1 cellular context compared by ENCODE assay signal in genomic region chr1:31423418-31423947, GRCh38.
A peak's percentile ranks its signal among the peaks of the same experiment; 100 is the strongest.
TF ChIP-seq lines count a peak whose summit lies in the region.

No MANE protein-coding gene starts in this region.

TF ChIP-seq in GM12878, 131 proteins besides CTCF, POLR2A, EP300 and RAD21 (continued from another document):
- TF ChIP-seq ZBTB40 (IDR thresholded peaks at IDR 0.05; ENCODE audit: borderline replicate concordance) (no peak), SPI1 (IDR thresholded peaks at IDR 0.05; ENCODE audit: borderline replicate concordance, insufficient read depth, low read depth, low read length) (no peak), POLR2AphosphoS5 (IDR thresholded peaks at IDR 0.05; ENCODE audit: low read length) (no peak), MEF2A (IDR thresholded peaks at IDR 0.05; ENCODE audit: insufficient read depth, low read depth, low read length) (no peak), RFX5 (IDR thresholded peaks at IDR 0.05; ENCODE audit: low read depth, low read length) (no peak), MTA2 (IDR thresholded peaks at IDR 0.05; ENCODE audit: low read depth) (peak; percentile 40; the same call in 1 of the 2 replicates), ZBED1 (IDR thresholded peaks at IDR 0.05; ENCODE audit: borderline replicate concordance) (no peak), SMAD1 (IDR thresholded peaks at IDR 0.05; ENCODE audit: low read depth, partially characterized antibody) (no peak), RB1 (IDR thresholded peaks at IDR 0.05; ENCODE audit: borderline replicate concordance) (no peak), HDGF (IDR thresholded peaks at IDR 0.05) (peak; percentile 64; the same call in 1 of the 2 replicates), CREB1 (IDR thresholded peaks at IDR 0.05; ENCODE audit: low read depth) (no peak), RAD51 (IDR thresholded peaks at IDR 0.05) (no peak), IRF4 (IDR thresholded peaks at IDR 0.05; ENCODE audit: low read depth, low read length) (no peak), RBBP5 (conservative IDR thresholded peaks at IDR 0.05) (no peak), SRF (IDR thresholded peaks at IDR 0.05; ENCODE audit: low read depth in 2 of 2, low read length in 2 of 2) (no peak), NR2F1 (conservative IDR thresholded peaks at IDR 0.05) (peak; percentile 92), ATF2 (IDR thresholded peaks at IDR 0.05; ENCODE audit: low read length) (no peak), KLF5 (IDR thresholded peaks at IDR 0.05; ENCODE audit: partially characterized antibody) (no peak), FOXM1 (IDR thresholded peaks at IDR 0.05; ENCODE audit: low read depth, low read length) (no peak), SUZ12 (IDR thresholded peaks at IDR 0.05; ENCODE audit: unreplicated experiment) (no peak), IKZF1 (conservative IDR thresholded peaks at IDR 0.05) (peak; percentile 75), ZSCAN29 (IDR thresholded peaks at IDR 0.05) (peak; percentile 97), YBX1 (IDR thresholded peaks at IDR 0.05) (no peak), TARDBP (IDR thresholded peaks at IDR 0.05; ENCODE audit: borderline replicate concordance) (no peak)
- TF ChIP-seq, protein P1, sequence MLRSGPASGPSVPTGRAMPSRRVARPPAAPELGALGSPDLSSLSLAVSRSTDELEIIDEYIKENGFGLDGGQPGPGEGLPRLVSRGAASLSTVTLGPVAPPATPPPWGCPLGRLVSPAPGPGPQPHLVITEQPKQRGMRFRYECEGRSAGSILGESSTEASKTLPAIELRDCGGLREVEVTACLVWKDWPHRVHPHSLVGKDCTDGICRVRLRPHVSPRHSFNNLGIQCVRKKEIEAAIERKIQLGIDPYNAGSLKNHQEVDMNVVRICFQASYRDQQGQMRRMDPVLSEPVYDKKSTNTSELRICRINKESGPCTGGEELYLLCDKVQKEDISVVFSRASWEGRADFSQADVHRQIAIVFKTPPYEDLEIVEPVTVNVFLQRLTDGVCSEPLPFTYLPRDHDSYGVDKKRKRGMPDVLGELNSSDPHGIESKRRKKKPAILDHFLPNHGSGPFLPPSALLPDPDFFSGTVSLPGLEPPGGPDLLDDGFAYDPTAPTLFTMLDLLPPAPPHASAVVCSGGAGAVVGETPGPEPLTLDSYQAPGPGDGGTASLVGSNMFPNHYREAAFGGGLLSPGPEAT (IDR thresholded peaks at IDR 0.05; ENCODE audit: low read depth) = no peak
- TF ChIP-seq, protein P2, sequence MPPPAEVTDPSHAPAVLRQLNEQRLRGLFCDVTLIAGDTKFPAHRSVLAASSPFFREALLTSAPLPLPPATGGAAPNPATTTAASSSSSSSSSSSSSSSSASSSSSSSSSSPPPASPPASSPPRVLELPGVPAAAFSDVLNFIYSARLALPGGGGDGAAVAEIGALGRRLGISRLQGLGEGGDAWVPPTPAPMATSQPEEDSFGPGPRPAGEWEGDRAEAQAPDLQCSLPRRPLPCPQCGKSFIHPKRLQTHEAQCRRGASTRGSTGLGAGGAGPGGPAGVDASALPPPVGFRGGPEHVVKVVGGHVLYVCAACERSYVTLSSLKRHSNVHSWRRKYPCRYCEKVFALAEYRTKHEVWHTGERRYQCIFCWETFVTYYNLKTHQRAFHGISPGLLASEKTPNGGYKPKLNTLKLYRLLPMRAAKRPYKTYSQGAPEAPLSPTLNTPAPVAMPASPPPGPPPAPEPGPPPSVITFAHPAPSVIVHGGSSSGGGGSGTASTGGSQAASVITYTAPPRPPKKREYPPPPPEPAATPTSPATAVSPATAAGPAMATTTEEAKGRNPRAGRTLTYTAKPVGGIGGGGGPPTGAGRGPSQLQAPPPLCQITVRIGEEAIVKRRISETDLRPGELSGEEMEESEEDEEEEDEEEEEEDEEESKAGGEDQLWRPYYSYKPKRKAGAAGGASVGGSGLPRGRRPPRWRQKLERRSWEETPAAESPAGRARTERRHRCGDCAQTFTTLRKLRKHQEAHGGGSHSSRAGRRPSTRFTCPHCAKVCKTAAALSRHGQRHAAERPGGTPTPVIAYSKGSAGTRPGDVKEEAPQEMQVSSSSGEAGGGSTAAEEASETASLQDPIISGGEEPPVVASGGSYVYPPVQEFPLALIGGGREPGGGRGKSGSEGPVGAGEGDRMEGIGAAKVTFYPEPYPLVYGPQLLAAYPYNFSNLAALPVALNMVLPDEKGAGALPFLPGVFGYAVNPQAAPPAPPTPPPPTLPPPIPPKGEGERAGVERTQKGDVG (CRISPR knock-in tag; IDR thresholded peaks at IDR 0.05) = no peak
- TF ChIP-seq, protein P3, sequence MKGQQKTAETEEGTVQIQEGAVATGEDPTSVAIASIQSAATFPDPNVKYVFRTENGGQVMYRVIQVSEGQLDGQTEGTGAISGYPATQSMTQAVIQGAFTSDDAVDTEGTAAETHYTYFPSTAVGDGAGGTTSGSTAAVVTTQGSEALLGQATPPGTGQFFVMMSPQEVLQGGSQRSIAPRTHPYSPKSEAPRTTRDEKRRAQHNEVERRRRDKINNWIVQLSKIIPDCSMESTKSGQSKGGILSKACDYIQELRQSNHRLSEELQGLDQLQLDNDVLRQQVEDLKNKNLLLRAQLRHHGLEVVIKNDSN (IDR thresholded peaks at IDR 0.05; ENCODE audit: borderline replicate concordance, extremely low read length, insufficient read depth, low read depth, low read length) = no peak
- TF ChIP-seq, protein P4, sequence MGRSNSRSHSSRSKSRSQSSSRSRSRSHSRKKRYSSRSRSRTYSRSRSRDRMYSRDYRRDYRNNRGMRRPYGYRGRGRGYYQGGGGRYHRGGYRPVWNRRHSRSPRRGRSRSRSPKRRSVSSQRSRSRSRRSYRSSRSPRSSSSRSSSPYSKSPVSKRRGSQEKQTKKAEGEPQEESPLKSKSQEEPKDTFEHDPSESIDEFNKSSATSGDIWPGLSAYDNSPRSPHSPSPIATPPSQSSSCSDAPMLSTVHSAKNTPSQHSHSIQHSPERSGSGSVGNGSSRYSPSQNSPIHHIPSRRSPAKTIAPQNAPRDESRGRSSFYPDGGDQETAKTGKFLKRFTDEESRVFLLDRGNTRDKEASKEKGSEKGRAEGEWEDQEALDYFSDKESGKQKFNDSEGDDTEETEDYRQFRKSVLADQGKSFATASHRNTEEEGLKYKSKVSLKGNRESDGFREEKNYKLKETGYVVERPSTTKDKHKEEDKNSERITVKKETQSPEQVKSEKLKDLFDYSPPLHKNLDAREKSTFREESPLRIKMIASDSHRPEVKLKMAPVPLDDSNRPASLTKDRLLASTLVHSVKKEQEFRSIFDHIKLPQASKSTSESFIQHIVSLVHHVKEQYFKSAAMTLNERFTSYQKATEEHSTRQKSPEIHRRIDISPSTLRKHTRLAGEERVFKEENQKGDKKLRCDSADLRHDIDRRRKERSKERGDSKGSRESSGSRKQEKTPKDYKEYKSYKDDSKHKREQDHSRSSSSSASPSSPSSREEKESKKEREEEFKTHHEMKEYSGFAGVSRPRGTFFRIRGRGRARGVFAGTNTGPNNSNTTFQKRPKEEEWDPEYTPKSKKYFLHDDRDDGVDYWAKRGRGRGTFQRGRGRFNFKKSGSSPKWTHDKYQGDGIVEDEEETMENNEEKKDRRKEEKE (IDR thresholded peaks at IDR 0.05) = no peak
- TF ChIP-seq, protein P5, sequence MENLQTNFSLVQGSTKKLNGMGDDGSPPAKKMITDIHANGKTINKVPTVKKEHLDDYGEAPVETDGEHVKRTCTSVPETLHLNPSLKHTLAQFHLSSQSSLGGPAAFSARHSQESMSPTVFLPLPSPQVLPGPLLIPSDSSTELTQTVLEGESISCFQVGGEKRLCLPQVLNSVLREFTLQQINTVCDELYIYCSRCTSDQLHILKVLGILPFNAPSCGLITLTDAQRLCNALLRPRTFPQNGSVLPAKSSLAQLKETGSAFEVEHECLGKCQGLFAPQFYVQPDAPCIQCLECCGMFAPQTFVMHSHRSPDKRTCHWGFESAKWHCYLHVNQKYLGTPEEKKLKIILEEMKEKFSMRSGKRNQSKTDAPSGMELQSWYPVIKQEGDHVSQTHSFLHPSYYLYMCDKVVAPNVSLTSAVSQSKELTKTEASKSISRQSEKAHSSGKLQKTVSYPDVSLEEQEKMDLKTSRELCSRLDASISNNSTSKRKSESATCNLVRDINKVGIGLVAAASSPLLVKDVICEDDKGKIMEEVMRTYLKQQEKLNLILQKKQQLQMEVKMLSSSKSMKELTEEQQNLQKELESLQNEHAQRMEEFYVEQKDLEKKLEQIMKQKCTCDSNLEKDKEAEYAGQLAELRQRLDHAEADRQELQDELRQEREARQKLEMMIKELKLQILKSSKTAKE (IDR thresholded peaks at IDR 0.05; ENCODE audit: low read depth, poor library complexity, severe bottlenecking) = peak; percentile 13
- TF ChIP-seq, protein P6, sequence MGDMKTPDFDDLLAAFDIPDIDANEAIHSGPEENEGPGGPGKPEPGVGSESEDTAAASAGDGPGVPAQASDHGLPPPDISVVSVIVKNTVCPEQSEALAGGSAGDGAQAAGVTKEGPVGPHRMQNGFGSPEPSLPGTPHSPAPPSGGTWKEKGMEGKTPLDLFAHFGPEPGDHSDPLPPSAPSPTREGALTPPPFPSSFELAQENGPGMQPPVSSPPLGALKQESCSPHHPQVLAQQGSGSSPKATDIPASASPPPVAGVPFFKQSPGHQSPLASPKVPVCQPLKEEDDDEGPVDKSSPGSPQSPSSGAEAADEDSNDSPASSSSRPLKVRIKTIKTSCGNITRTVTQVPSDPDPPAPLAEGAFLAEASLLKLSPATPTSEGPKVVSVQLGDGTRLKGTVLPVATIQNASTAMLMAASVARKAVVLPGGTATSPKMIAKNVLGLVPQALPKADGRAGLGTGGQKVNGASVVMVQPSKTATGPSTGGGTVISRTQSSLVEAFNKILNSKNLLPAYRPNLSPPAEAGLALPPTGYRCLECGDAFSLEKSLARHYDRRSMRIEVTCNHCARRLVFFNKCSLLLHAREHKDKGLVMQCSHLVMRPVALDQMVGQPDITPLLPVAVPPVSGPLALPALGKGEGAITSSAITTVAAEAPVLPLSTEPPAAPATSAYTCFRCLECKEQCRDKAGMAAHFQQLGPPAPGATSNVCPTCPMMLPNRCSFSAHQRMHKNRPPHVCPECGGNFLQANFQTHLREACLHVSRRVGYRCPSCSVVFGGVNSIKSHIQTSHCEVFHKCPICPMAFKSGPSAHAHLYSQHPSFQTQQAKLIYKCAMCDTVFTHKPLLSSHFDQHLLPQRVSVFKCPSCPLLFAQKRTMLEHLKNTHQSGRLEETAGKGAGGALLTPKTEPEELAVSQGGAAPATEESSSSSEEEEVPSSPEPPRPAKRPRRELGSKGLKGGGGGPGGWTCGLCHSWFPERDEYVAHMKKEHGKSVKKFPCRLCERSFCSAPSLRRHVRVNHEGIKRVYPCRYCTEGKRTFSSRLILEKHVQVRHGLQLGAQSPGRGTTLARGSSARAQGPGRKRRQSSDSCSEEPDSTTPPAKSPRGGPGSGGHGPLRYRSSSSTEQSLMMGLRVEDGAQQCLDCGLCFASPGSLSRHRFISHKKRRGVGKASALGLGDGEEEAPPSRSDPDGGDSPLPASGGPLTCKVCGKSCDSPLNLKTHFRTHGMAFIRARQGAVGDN (IDR thresholded peaks at IDR 0.05) = no peak
- TF ChIP-seq, protein P7, sequence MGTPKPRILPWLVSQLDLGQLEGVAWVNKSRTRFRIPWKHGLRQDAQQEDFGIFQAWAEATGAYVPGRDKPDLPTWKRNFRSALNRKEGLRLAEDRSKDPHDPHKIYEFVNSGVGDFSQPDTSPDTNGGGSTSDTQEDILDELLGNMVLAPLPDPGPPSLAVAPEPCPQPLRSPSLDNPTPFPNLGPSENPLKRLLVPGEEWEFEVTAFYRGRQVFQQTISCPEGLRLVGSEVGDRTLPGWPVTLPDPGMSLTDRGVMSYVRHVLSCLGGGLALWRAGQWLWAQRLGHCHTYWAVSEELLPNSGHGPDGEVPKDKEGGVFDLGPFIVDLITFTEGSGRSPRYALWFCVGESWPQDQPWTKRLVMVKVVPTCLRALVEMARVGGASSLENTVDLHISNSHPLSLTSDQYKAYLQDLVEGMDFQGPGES (IDR thresholded peaks at IDR 0.05) = no peak
